In genomic region chr14:80055912-80056801, GRCh38 we compare ENCODE assay signal across 8 cellular contexts.
DNase-seq lines count a peak whose midpoint lies in the region; ATAC-seq and TF ChIP-seq lines count a peak whose summit lies in the region.

No MANE protein-coding gene starts in this region.

- H3K9me3 ChIP-seq in gastrocnemius medialis = no peaks in the 10 kb centered on the region

- no peak for ATAC-seq in activated CD8-positive, alpha-beta T cell treated with anti-CD3 and anti-CD28 coated beads for 36 hours
- ATAC-seq in activated CD8-positive, alpha-beta T cell treated with anti-CD3 and anti-CD28 coated beads, Interleukin-2, amount 10 ng/mL, durations not matched to agents 7 days and 5 days = no peak
- peak; percentile 54 to 72 for ATAC-seq in left cardiac atrium
- peak; percentile 41 to 47 for ATAC-seq in gastrocnemius medialis

- in situ Hi-C loops in gastrocnemius medialis (cut with MboI; ENCODE audit: low sequenced_read_pairs in 4 of 4) = loop anchor here in 2 of 4 donors (25.0 kb wide), 1 partner anchor 806 kb away; no protein-coding TSS in a partner anchor

- POLR2A ChIA-PET in activated CD8-positive, alpha-beta T cell treated with anti-CD3 and anti-CD28 coated beads for 36 hours (lab: Charles Lee) = no interaction called here
- POLR2A ChIA-PET in activated CD8-positive, alpha-beta T cell treated with anti-CD3 and anti-CD28 coated beads, Interleukin-2, amount 10 ng/mL, durations not matched to agents 7 days and 5 days (lab: Charles Lee) = no interaction called here

- H3K27me3 Mint-ChIP-seq in activated CD8-positive, alpha-beta T cell treated with anti-CD3 and anti-CD28 coated beads for 36 hours = no peaks in the 10 kb centered on the region
- H3K27me3 Mint-ChIP-seq in activated CD8-positive, alpha-beta T cell treated with anti-CD3 and anti-CD28 coated beads, Interleukin-2, amount 10 ng/mL, durations not matched to agents 7 days and 5 days (ENCODE audit: low read depth) = no peaks in the 10 kb centered on the region
- H3K27me3 Mint-ChIP-seq in T-helper 2 cell treated with Interferon-gamma antibody and Interleukin-4, amounts not matched to agents 5 μg/mL and 100 μg/mL, for 36 hours (ENCODE audit: low read depth) = no peaks in the 10 kb centered on the region

- H3K36me3 Mint-ChIP-seq in activated CD8-positive, alpha-beta T cell treated with anti-CD3 and anti-CD28 coated beads for 36 hours (ENCODE audit: low read depth) = no peaks in the 10 kb centered on the region
- no peaks in the 10 kb centered on the region for H3K36me3 Mint-ChIP-seq in activated CD8-positive, alpha-beta T cell treated with anti-CD3 and anti-CD28 coated beads, Interleukin-2, amount 10 ng/mL, durations not matched to agents 7 days and 5 days (ENCODE audit: low read depth)
- H3K36me3 Mint-ChIP-seq in T-helper 2 cell treated with Interferon-gamma antibody and Interleukin-4, amounts not matched to agents 5 μg/mL and 100 μg/mL, for 36 hours (ENCODE audit: low read depth) = no peaks in the 10 kb centered on the region

- H3K4me1 Mint-ChIP-seq in activated CD8-positive, alpha-beta T cell treated with anti-CD3 and anti-CD28 coated beads for 36 hours (ENCODE audit: low read depth) = no peaks in the 10 kb centered on the region
- no peaks in the 10 kb centered on the region for H3K4me1 Mint-ChIP-seq in activated CD8-positive, alpha-beta T cell treated with anti-CD3 and anti-CD28 coated beads, Interleukin-2, amount 10 ng/mL, durations not matched to agents 7 days and 5 days (ENCODE audit: low read depth)
- H3K4me1 Mint-ChIP-seq in T-helper 2 cell treated with Interferon-gamma antibody and Interleukin-4, amounts not matched to agents 5 μg/mL and 100 μg/mL, for 36 hours (ENCODE audit: low read depth) = no peaks in the 10 kb centered on the region

- intact Hi-C loops in activated CD8-positive, alpha-beta T cell treated with anti-CD3 and anti-CD28 coated beads for 36 hours (cut with micrococcal nuclease) = loop anchor here (10.0 kb wide), 1 partner anchor 789 kb away; no protein-coding TSS in a partner anchor
- intact Hi-C loops in left cardiac atrium (cut with DNase I) = loop anchor here (2.0 to 5.0 kb wide), 4 partner anchors 531 to 795 kb away; no protein-coding TSS in a partner anchor
- intact Hi-C loops in gastrocnemius medialis (cut with DNase I; ENCODE audit: low total_unique reads) = loop anchor here (2.0 kb wide), 1 partner anchor 793 kb away; no protein-coding TSS in a partner anchor

- H3K4me1 ChIP-seq in gastrocnemius medialis = no peaks in the 10 kb centered on the region

- H3K27ac Mint-ChIP-seq in activated CD8-positive, alpha-beta T cell treated with anti-CD3 and anti-CD28 coated beads for 36 hours = no peak overlapping the region
- no peak overlapping the region for H3K27ac Mint-ChIP-seq in activated CD8-positive, alpha-beta T cell treated with anti-CD3 and anti-CD28 coated beads, Interleukin-2, amount 10 ng/mL, durations not matched to agents 7 days and 5 days
- no peak overlapping the region for H3K27ac Mint-ChIP-seq in T-helper 2 cell treated with Interferon-gamma antibody and Interleukin-4, amounts not matched to agents 5 μg/mL and 100 μg/mL, for 36 hours

- H3K36me3 ChIP-seq in gastrocnemius medialis = no peaks in the 10 kb centered on the region

- no peaks in the 10 kb centered on the region for H3K27me3 ChIP-seq in gastrocnemius medialis

- TF ChIP-seq POLR2A in gastrocnemius medialis (IDR thresholded peaks at IDR 0.05) = no peak

- no peak overlapping the region for H3K27ac ChIP-seq in gastrocnemius medialis

- H3K4me3 ChIP-seq in WI38 (ENCODE audit: low read depth, low read length) (no peak overlapping the region), gastrocnemius medialis (no peak overlapping the region)

- CTCF ChIA-PET in activated CD8-positive, alpha-beta T cell treated with anti-CD3 and anti-CD28 coated beads for 36 hours (lab: Charles Lee) = interaction anchor here (0.7 to 1.1 kb wide), 4 partner anchors 10 to 795 kb away, joined by 3 to 4 read pairs (median 4); no protein-coding TSS in a partner anchor
- CTCF ChIA-PET in activated CD8-positive, alpha-beta T cell treated with anti-CD3 and anti-CD28 coated beads, Interleukin-2, amount 10 ng/mL, durations not matched to agents 7 days and 5 days (lab: Charles Lee) = interaction anchor here (0.7 to 2.0 kb wide), 3 partner anchors 793 to 931 kb away, joined by 3 to 5 read pairs (median 4); no protein-coding TSS in a partner anchor

- no peaks in the 10 kb centered on the region for H3K9me3 Mint-ChIP-seq in activated CD8-positive, alpha-beta T cell treated with anti-CD3 and anti-CD28 coated beads for 36 hours
- no peaks in the 10 kb centered on the region for H3K9me3 Mint-ChIP-seq in activated CD8-positive, alpha-beta T cell treated with anti-CD3 and anti-CD28 coated beads, Interleukin-2, amount 10 ng/mL, durations not matched to agents 7 days and 5 days (ENCODE audit: insufficient read depth)
- no peaks in the 10 kb centered on the region for H3K9me3 Mint-ChIP-seq in T-helper 2 cell treated with Interferon-gamma antibody and Interleukin-4, amounts not matched to agents 5 μg/mL and 100 μg/mL, for 36 hours

- peak; percentile 31 for TF ChIP-seq CTCF in activated CD8-positive, alpha-beta T cell treated with anti-CD3 and anti-CD28 coated beads for 36 hours (IDR thresholded peaks at IDR 0.05)
- TF ChIP-seq CTCF in WI38 (IDR thresholded peaks at IDR 0.05; ENCODE audit: low read depth, low read length) (peak; percentile 67), gastrocnemius medialis (IDR thresholded peaks at IDR 0.05 in 4 of 5, conservative IDR thresholded peaks at IDR 0.05 in 1 of 5) (peak; percentile 32 to 55 (median 51))

- H3K4me3 Mint-ChIP-seq in activated CD8-positive, alpha-beta T cell treated with anti-CD3 and anti-CD28 coated beads for 36 hours = no peak overlapping the region
- H3K4me3 Mint-ChIP-seq in activated CD8-positive, alpha-beta T cell treated with anti-CD3 and anti-CD28 coated beads, Interleukin-2, amount 10 ng/mL, durations not matched to agents 7 days and 5 days = no peak overlapping the region
- no peak overlapping the region for H3K4me3 Mint-ChIP-seq in T-helper 2 cell treated with Interferon-gamma antibody and Interleukin-4, amounts not matched to agents 5 μg/mL and 100 μg/mL, for 36 hours

- DNase-seq in activated CD8-positive, alpha-beta T cell treated with anti-CD3 and anti-CD28 coated beads for 36 hours = peak; percentile 2
- DNase-seq in activated CD8-positive, alpha-beta T cell treated with anti-CD3 and anti-CD28 coated beads, Interleukin-2, amount 10 ng/mL, durations not matched to agents 7 days and 5 days = no peak
- DNase-seq in NCI-H146 (lab: John Stamatoyannopoulos, UW) (peak; percentile 19), left cardiac atrium (peak; percentile 19), gastrocnemius medialis (peak in 1 of 2 donors; percentile 2), T-helper 2 cell (no peak)
- DNase-seq in T-helper 2 cell treated with Interferon-gamma antibody and Interleukin-4, amounts not matched to agents 5 μg/mL and 100 μg/mL, for 36 hours (ENCODE audit: low spot score) = no peak

Comparison
In these comparisons a context has a peak if more than half of its experiments do, and no peak if none do; other contexts are left out.
1. DNase-seq: peak in activated CD8-positive, alpha-beta T cell treated with anti-CD3 and anti-CD28 coated beads for 36 hours (single experiment), NCI-H146 (single experiment) and left cardiac atrium (single experiment); none in activated CD8-positive, alpha-beta T cell treated with anti-CD3 and anti-CD28 coated beads, Interleukin-2, amount 10 ng/mL, durations not matched to agents 7 days and 5 days (single experiment), T-helper 2 cell treated with Interferon-gamma antibody and Interleukin-4, amounts not matched to agents 5 μg/mL and 100 μg/mL, for 36 hours (single experiment) and T-helper 2 cell (0 of 5).
2. ATAC-seq: peak in left cardiac atrium (2 of 2) and gastrocnemius medialis (2 of 2); none in activated CD8-positive, alpha-beta T cell treated with anti-CD3 and anti-CD28 coated beads for 36 hours (single experiment) and activated CD8-positive, alpha-beta T cell treated with anti-CD3 and anti-CD28 coated beads, Interleukin-2, amount 10 ng/mL, durations not matched to agents 7 days and 5 days (single experiment).
3. Peak in every context shown above with its lines, with median percentiles within 50 percentile points of each other: CTCF ChIP-seq.